ENCODE assay signal across 1 cellular context in genomic region chr1:3133671-3134070, GRCh38.
TF ChIP-seq lines count a peak whose summit lies in the region.

No MANE protein-coding gene starts in this region.

TF ChIP-seq in HepG2, 621 proteins besides CTCF, POLR2A, EP300 and RAD21 (continued from another document):
- no peak for TF ChIP-seq THRA (CRISPR knock-in tag; IDR thresholded peaks at IDR 0.05; ENCODE audit: borderline replicate concordance)
- TF ChIP-seq ELF3 (CRISPR knock-in tag; IDR thresholded peaks at IDR 0.05) = peak; percentile 86
- TF ChIP-seq ZNF878 (CRISPR knock-in tag; IDR thresholded peaks at IDR 0.05) = no peak
- TF ChIP-seq MTERF4 (CRISPR knock-in tag; IDR thresholded peaks at IDR 0.05) = no peak
- TF ChIP-seq ZNF83 (CRISPR knock-in tag; IDR thresholded peaks at IDR 0.05; ENCODE audit: borderline replicate concordance) = no peak
- no peak for TF ChIP-seq ZNF446 (CRISPR knock-in tag; IDR thresholded peaks at IDR 0.05)
- no peak for TF ChIP-seq MED1 (CRISPR knock-in tag; IDR thresholded peaks at IDR 0.05)
- no peak for TF ChIP-seq ARID2 (CRISPR knock-in tag; IDR thresholded peaks at IDR 0.05; ENCODE audit: borderline replicate concordance)
- TF ChIP-seq TBX2 (CRISPR knock-in tag; IDR thresholded peaks at IDR 0.05; ENCODE audit: borderline replicate concordance) = no peak
- TF ChIP-seq RNF2 (conservative IDR thresholded peaks at IDR 0.05; ENCODE audit: low read depth) = no peak
- no peak for TF ChIP-seq NFRKB (IDR thresholded peaks at IDR 0.05)
- TF ChIP-seq ZFAT (CRISPR knock-in tag; conservative IDR thresholded peaks at IDR 0.05) = no peak
- no peak for TF ChIP-seq PHF21A (CRISPR knock-in tag; IDR thresholded peaks at IDR 0.05)
- TF ChIP-seq CHCHD3 (CRISPR knock-in tag; IDR thresholded peaks at IDR 0.05) = no peak
- peak; percentile 42; the same call in 1 of the 2 replicates for TF ChIP-seq HOXA3 (CRISPR knock-in tag; IDR thresholded peaks at IDR 0.05)
- TF ChIP-seq THAP11 (CRISPR knock-in tag; IDR thresholded peaks at IDR 0.05) = no peak
- TF ChIP-seq KDM6A (CRISPR knock-in tag; IDR thresholded peaks at IDR 0.05; ENCODE audit: low read depth) = no peak
- no peak for TF ChIP-seq HHEX (CRISPR knock-in tag; IDR thresholded peaks at IDR 0.05)
- no peak for TF ChIP-seq POGZ (CRISPR knock-in tag; IDR thresholded peaks at IDR 0.05)
- no peak for TF ChIP-seq IRF1 (CRISPR knock-in tag; IDR thresholded peaks at IDR 0.05; ENCODE audit: low read depth)
- TF ChIP-seq MTA1 (CRISPR knock-in tag; IDR thresholded peaks at IDR 0.05; ENCODE audit: borderline replicate concordance) = peak; percentile 13; the same call in 1 of the 2 replicates
- no peak for TF ChIP-seq CBX1 (IDR thresholded peaks at IDR 0.05; ENCODE audit: low read depth)
- TF ChIP-seq CENPX (CRISPR knock-in tag; IDR thresholded peaks at IDR 0.05) = no peak
- TF ChIP-seq ZGPAT (CRISPR knock-in tag; IDR thresholded peaks at IDR 0.05) = no peak
- no peak; the same call in 1 of the 2 replicates for TF ChIP-seq SPEN (CRISPR knock-in tag; IDR thresholded peaks at IDR 0.05; ENCODE audit: low read depth)
- no peak for TF ChIP-seq BRF2 (CRISPR knock-in tag; IDR thresholded peaks at IDR 0.05)
- TF ChIP-seq CENPBD1 (CRISPR knock-in tag; IDR thresholded peaks at IDR 0.05; ENCODE audit: borderline replicate concordance, low read depth) = no peak
- no peak for TF ChIP-seq ZNF431 (CRISPR knock-in tag; IDR thresholded peaks at IDR 0.05; ENCODE audit: borderline replicate concordance, low read depth)
- TF ChIP-seq ZNF572 (CRISPR knock-in tag; IDR thresholded peaks at IDR 0.05) = no peak
- TF ChIP-seq JARID2 (CRISPR knock-in tag; IDR thresholded peaks at IDR 0.05; ENCODE audit: insufficient replicate concordance) = no peak
- TF ChIP-seq MNT (IDR thresholded peaks at IDR 0.05) = no peak
- TF ChIP-seq ZNF550 (CRISPR knock-in tag; IDR thresholded peaks at IDR 0.05; ENCODE audit: borderline replicate concordance) = no peak
- no peak for TF ChIP-seq NFIB (CRISPR knock-in tag; IDR thresholded peaks at IDR 0.05; ENCODE audit: borderline replicate concordance)
- TF ChIP-seq GABPB1 (CRISPR knock-in tag; IDR thresholded peaks at IDR 0.05) = no peak
- no peak for TF ChIP-seq PHF8 (CRISPR knock-in tag; IDR thresholded peaks at IDR 0.05)
- TF ChIP-seq ZNF850 (CRISPR knock-in tag; conservative IDR thresholded peaks at IDR 0.05) = no peak
- no peak for TF ChIP-seq ATF7 (IDR thresholded peaks at IDR 0.05)
- no peak for TF ChIP-seq ATF7 (CRISPR knock-in tag; IDR thresholded peaks at IDR 0.05)
- TF ChIP-seq SIN3B (IDR thresholded peaks at IDR 0.05; ENCODE audit: low read length) = no peak
- no peak for TF ChIP-seq ZNF841 (CRISPR knock-in tag; IDR thresholded peaks at IDR 0.05; ENCODE audit: borderline replicate concordance)
- TF ChIP-seq ZNF326 (CRISPR knock-in tag; IDR thresholded peaks at IDR 0.05; ENCODE audit: borderline replicate concordance) = no peak
- TF ChIP-seq SIX1 (CRISPR knock-in tag; IDR thresholded peaks at IDR 0.05; ENCODE audit: borderline replicate concordance) = no peak
- no peak for TF ChIP-seq SUZ12 (IDR thresholded peaks at IDR 0.05; ENCODE audit: low read depth, low read length)
- TF ChIP-seq ARHGAP35 (CRISPR knock-in tag; IDR thresholded peaks at IDR 0.05; ENCODE audit: borderline replicate concordance) = no peak
- TF ChIP-seq HDAC2 (CRISPR knock-in tag; IDR thresholded peaks at IDR 0.05) = 0 out of 2 replicates have a peak, but pooled peaks have one; percentile 33
- no peak for TF ChIP-seq GPN1 (CRISPR knock-in tag; IDR thresholded peaks at IDR 0.05; ENCODE audit: borderline replicate concordance)
- no peak for TF ChIP-seq CBX2 (IDR thresholded peaks at IDR 0.05; ENCODE audit: low read depth, low read length)
- TF ChIP-seq CBX2 (CRISPR knock-in tag; IDR thresholded peaks at IDR 0.05; ENCODE audit: low read depth) = no peak
- no peak for TF ChIP-seq ZNF816 (CRISPR knock-in tag; IDR thresholded peaks at IDR 0.05; ENCODE audit: borderline replicate concordance)
- TF ChIP-seq TFDP2 (CRISPR knock-in tag; IDR thresholded peaks at IDR 0.05) = 0 out of 2 replicates have a peak, but pooled peaks have one; percentile 40
- TF ChIP-seq ZNF501 (CRISPR knock-in tag; IDR thresholded peaks at IDR 0.05) = 0 out of 2 replicates have a peak, but pooled peaks have one; percentile 18
- TF ChIP-seq NFIC (IDR thresholded peaks at IDR 0.05; ENCODE audit: low read length) = no peak
- TF ChIP-seq DNMT3B (CRISPR knock-in tag; conservative IDR thresholded peaks at IDR 0.05) = no peak
- TF ChIP-seq ELF4 (CRISPR knock-in tag; IDR thresholded peaks at IDR 0.05; ENCODE audit: borderline replicate concordance) = no peak
- TF ChIP-seq PLSCR1 (CRISPR knock-in tag; IDR thresholded peaks at IDR 0.05; ENCODE audit: borderline replicate concordance) = no peak
